8 cellular contexts compared by ENCODE assay signal in genomic region chr2:9473985-9474360, GRCh38. TPM values are rescaled to one million over a fixed set of nuclear protein-coding genes. Genes with fewer than 3 reads are reported as not detected.
DNase-seq lines count a peak whose midpoint lies in the region; ATAC-seq, FAIRE-seq and TF ChIP-seq lines count a peak whose summit lies in the region.

No MANE protein-coding gene starts in this region.

- H3K27ac Mint-ChIP-seq in naive thymus-derived CD4-positive, alpha-beta T cell: peak overlapping the region; percentile 83 to 95 (median 88)
- H3K27ac Mint-ChIP-seq in stimulated activated naive B cell treated with anti-CD40 and anti-IgM and Interleukin-4, amounts not matched to agents 10 μg/mL and 1 μg/mL and 100 μg/mL, for 72 hours: peak overlapping the region; percentile 94

- no peak for TF ChIP-seq CTCF in endothelial cell of umbilical vein (IDR thresholded peaks at IDR 0.05; ENCODE audit: extremely low read depth in 1 of 2, insufficient read depth in 1 of 2, low read depth in 1 of 2, low read length in 2 of 2)

- peak overlapping the region; percentile 90 for H3K9ac ChIP-seq in endothelial cell of umbilical vein (replicated peaks; ENCODE audit: extremely low read depth, insufficient read depth, low read length)

- no peaks in the 10 kb centered on the region for H3K27me3 ChIP-seq in endothelial cell of umbilical vein (ENCODE audit: control insufficient read depth in 2 of 2, insufficient read depth in 2 of 2, low read length in 2 of 2)
- no peaks in the 10 kb centered on the region for H3K27me3 ChIP-seq in naive thymus-derived CD4-positive, alpha-beta T cell (ENCODE audit: control insufficient read depth in 2 of 2, insufficient read depth in 2 of 2, low read length in 2 of 2)

- peak overlapping the region; percentile 70 for H3K27ac ChIP-seq in endothelial cell of umbilical vein (ENCODE audit: insufficient read depth, low read depth, low read length)
- H3K27ac ChIP-seq in naive thymus-derived CD4-positive, alpha-beta T cell (ENCODE audit: low read depth, low read length): peak overlapping the region; percentile 95

- peak; percentile 26 for ATAC-seq in HG03521 (IDR thresholded peaks at IDR 0.05; ENCODE audit: unreplicated experiment)
- peak; percentile 82 for ATAC-seq in naive thymus-derived CD4-positive, alpha-beta T cell
- peak; percentile 63 to 70 for ATAC-seq in stimulated activated naive B cell treated with anti-CD40 and anti-IgM and Interleukin-4, amounts not matched to agents 10 μg/mL and 1 μg/mL and 100 μg/mL, for 72 hours (replicated peaks)

- no peak for TF ChIP-seq POLR2A in endothelial cell of umbilical vein (IDR thresholded peaks at IDR 0.05; ENCODE audit: low read depth, low read length)

- H3K36me3 Mint-ChIP-seq in naive thymus-derived CD4-positive, alpha-beta T cell: peaks cover 7 to 28% (median 21%) of the 10 kb centered on the region in 5 donors
- H3K36me3 Mint-ChIP-seq in stimulated activated naive B cell treated with anti-CD40 and anti-IgM and Interleukin-4, amounts not matched to agents 10 μg/mL and 1 μg/mL and 100 μg/mL, for 72 hours: peaks cover 32 to 48% of the 10 kb centered on the region in 2 donors

- FAIRE-seq in endothelial cell of umbilical vein (lab: Jason Lieb, UNC): no peak

- peak overlapping the region; percentile 81 to 89 (median 83) for H3K4me3 Mint-ChIP-seq in naive thymus-derived CD4-positive, alpha-beta T cell
- peak overlapping the region; percentile 84 to 88 for H3K4me3 Mint-ChIP-seq in stimulated activated naive B cell treated with anti-CD40 and anti-IgM and Interleukin-4, amounts not matched to agents 10 μg/mL and 1 μg/mL and 100 μg/mL, for 72 hours

- DNase-seq in DMS153 (lab: John Stamatoyannopoulos, UW): peak; percentile 43
- DNase-seq in DMS153 treated with DMSO at 0.1 percent for 48 hours (lab: John Stamatoyannopoulos, UW; ENCODE audit: unreplicated experiment): no peak
- peak; percentile 37 for DNase-seq in activated CD8-positive, alpha-beta memory T cell treated with anti-CD3 and anti-CD28 coated beads, Interleukin-2, amount 50 U/mL, for 1 hour (ENCODE audit: extremely low read depth)
- DNase-seq in endothelial cell of umbilical vein (ENCODE audit: low read depth, low spot score): peak; percentile 24
- DNase-seq in naive thymus-derived CD4-positive, alpha-beta T cell: peak in 7 of 9 donors; percentile 49 to 80 (median 75)
- DNase-seq in stimulated activated naive B cell treated with anti-CD40 and anti-IgM and Interleukin-4, amounts not matched to agents 10 μg/mL and 1 μg/mL and 100 μg/mL, for 72 hours: peak; percentile 48
- no peak for DNase-seq in dedifferentiated amniotic fluid mesenchymal stem cell (ENCODE audit: extremely low spot score)

- peaks cover 0 to 2% (median 0%) of the 10 kb centered on the region in 11 donors for H3K9me3 Mint-ChIP-seq in naive thymus-derived CD4-positive, alpha-beta T cell
- no peaks in the 10 kb centered on the region for H3K9me3 Mint-ChIP-seq in stimulated activated naive B cell treated with anti-CD40 and anti-IgM and Interleukin-4, amounts not matched to agents 10 μg/mL and 1 μg/mL and 100 μg/mL, for 72 hours

- no peaks in the 10 kb centered on the region for H3K9me3 ChIP-seq in endothelial cell of umbilical vein (replicated peaks; ENCODE audit: control insufficient read depth, insufficient read depth, low read length)
- H3K9me3 ChIP-seq in naive thymus-derived CD4-positive, alpha-beta T cell (ENCODE audit: control insufficient read depth in 2 of 3, low read length in 3 of 3): no peaks in the 10 kb centered on the region

- no peaks in the 10 kb centered on the region for H3K9me1 ChIP-seq in endothelial cell of umbilical vein (replicated peaks; ENCODE audit: control insufficient read depth, extremely low read depth, insufficient read depth, low read length)

- H4K20me1 ChIP-seq in endothelial cell of umbilical vein (replicated peaks; ENCODE audit: control insufficient read depth, extremely low read depth, insufficient read depth, low read length): no peaks in the 10 kb centered on the region

- no TSS peak for BruUV-seq in endothelial cell of umbilical vein (replicated peaks; lab: Mats Ljungman, UMichigan)

- dilution Hi-C loops in endothelial cell of umbilical vein (cut with MboI; ENCODE audit: extremely low pct_ligation_motif_present, low sequenced_read_pairs): no loop called here

- intact Hi-C loops in endothelial cell of umbilical vein (cut with micrococcal nuclease): loop anchor here (2.0 to 5.0 kb wide), 2 partner anchors 83 to 332 kb away; no protein-coding TSS in a partner anchor
- intact Hi-C loops in naive thymus-derived CD4-positive, alpha-beta T cell (cut with micrococcal nuclease): loop anchor here (1.0 to 5.0 kb wide), 11 partner anchors 12 to 1683 kb away; partner anchors contain the start of genes CPSF3 (in 2 of the 2), ITGB1BP1 (in 2 of the 2), ADAM17 (in 1 of the 2) and KLF11 (in 1 of the 2)

- H3K4me3 ChIP-seq in endothelial cell of umbilical vein (replicated peaks in 1 of 3; ENCODE audit: insufficient read depth in 1 of 3, low read depth in 1 of 3, low read length in 3 of 3): peak overlapping the region; percentile 54 to 86 (median 73)
- peak overlapping the region; percentile 82 for H3K4me3 ChIP-seq in naive thymus-derived CD4-positive, alpha-beta T cell (ENCODE audit: low read length)

- H3K27me3 Mint-ChIP-seq in naive thymus-derived CD4-positive, alpha-beta T cell: no peaks in the 10 kb centered on the region
- no peaks in the 10 kb centered on the region for H3K27me3 Mint-ChIP-seq in stimulated activated naive B cell treated with anti-CD40 and anti-IgM and Interleukin-4, amounts not matched to agents 10 μg/mL and 1 μg/mL and 100 μg/mL, for 72 hours

- peak overlapping the region; percentile 68 for H3K4me2 ChIP-seq in endothelial cell of umbilical vein (ENCODE audit: insufficient read depth, low read length)

- H3K4me1 Mint-ChIP-seq in naive thymus-derived CD4-positive, alpha-beta T cell: peaks cover 20 to 49% (median 45%) of the 10 kb centered on the region in 7 donors
- H3K4me1 Mint-ChIP-seq in stimulated activated naive B cell treated with anti-CD40 and anti-IgM and Interleukin-4, amounts not matched to agents 10 μg/mL and 1 μg/mL and 100 μg/mL, for 72 hours: peaks cover 24 to 40% of the 10 kb centered on the region in 2 donors

- CTCF ChIA-PET in endothelial cell of umbilical vein (lab: Charles Lee): interaction anchor here (1.2 to 2.3 kb wide), 2 partner anchors 9 to 32 kb away, joined by 5 to 7 read pairs; no protein-coding TSS in a partner anchor
- CTCF ChIA-PET in naive thymus-derived CD4-positive, alpha-beta T cell (lab: Charles Lee): no interaction called here

- peaks cover 15% of the 10 kb centered on the region for H3K79me2 ChIP-seq in endothelial cell of umbilical vein (ENCODE audit: control insufficient read depth, insufficient read depth, low read length)

- H3K36me3 ChIP-seq in endothelial cell of umbilical vein (ENCODE audit: control insufficient read depth in 2 of 2, extremely low read depth in 1 of 2, insufficient read depth in 2 of 2, low read length in 2 of 2): peaks cover 0 to 2% of the 10 kb centered on the region in 2 experiments
- H3K36me3 ChIP-seq in naive thymus-derived CD4-positive, alpha-beta T cell (ENCODE audit: control insufficient read depth in 2 of 3, insufficient read depth in 3 of 3, low read length in 3 of 3): peaks cover 0 to 13% (median 0%) of the 10 kb centered on the region in 3 experiments

- peak overlapping the region; percentile 81 for H2AFZ ChIP-seq in endothelial cell of umbilical vein (ENCODE audit: low read depth, low read length)

- POLR2A ChIA-PET in endothelial cell of umbilical vein (lab: Charles Lee): no interaction called here
- POLR2A ChIA-PET in naive thymus-derived CD4-positive, alpha-beta T cell (lab: Charles Lee): interaction anchor here (0.8 to 3.8 kb wide), 9 partner anchors 10 to 369 kb away, joined by 3 to 23 read pairs (median 4); partner anchors contain the start of genes ADAM17, CPSF3, ITGB1BP1 and TAF1B

- H3K4me1 ChIP-seq in endothelial cell of umbilical vein (ENCODE audit: control insufficient read depth, extremely low read depth, insufficient read depth, low read length): peaks cover 7% of the 10 kb centered on the region
- peaks cover 11 to 21% of the 10 kb centered on the region in 2 donors for H3K4me1 ChIP-seq in naive thymus-derived CD4-positive, alpha-beta T cell (ENCODE audit: control insufficient read depth in 2 of 2, insufficient read depth in 2 of 2, low read length in 2 of 2)

RNA-seq across cellular contexts. Expression of gene IAH1, which starts 0.4 kb away (rescaled TPM):
- total RNA-seq in endothelial cell of umbilical vein: 39.9 and 44.0 TPM in 2 replicates
- polyA plus RNA-seq in endothelial cell of umbilical vein: 43.4 and 45.3 TPM in 2 replicates
- polyA plus RNA-seq in endothelial cell of umbilical vein (2011; cell fraction: cytosol; rRNA removed): 56.5 and 60.0 TPM in 2 replicates
- 33.4 and 36.8 TPM in 2 replicates for polyA plus RNA-seq in endothelial cell of umbilical vein (2011; cell fraction: nucleus; rRNA removed)
- polyA plus RNA-seq in endothelial cell of umbilical vein (2012): 50.7 and 51.8 TPM in 2 replicates
- 30.7 and 48.3 TPM in 2 replicates for polyA minus RNA-seq in endothelial cell of umbilical vein
- polyA minus RNA-seq in endothelial cell of umbilical vein (2011; cell fraction: cytosol; rRNA and poly(A)+ RNA removed): 11.4 TPM
- polyA minus RNA-seq in endothelial cell of umbilical vein (2011; cell fraction: nucleus; rRNA and poly(A)+ RNA removed): 17.1 and 24.0 TPM in 2 replicates
- total RNA-seq in naive thymus-derived CD4-positive, alpha-beta T cell: 10 to 100 TPM; 43.9 to 62.7 (median 49.7) TPM
- 10 to 100 TPM; 74.4 to 77.5 TPM for polyA plus RNA-seq in naive thymus-derived CD4-positive, alpha-beta T cell

RNA-seq across cellular contexts. Expression of gene CPSF3, which starts 50.5 kb away (rescaled TPM):
- total RNA-seq in endothelial cell of umbilical vein: 35.6 and 37.1 TPM in 2 replicates
- 12.2 and 13.7 TPM in 2 replicates for polyA plus RNA-seq in endothelial cell of umbilical vein
- polyA plus RNA-seq in endothelial cell of umbilical vein (2011; cell fraction: cytosol; rRNA removed): 22.7 and 23.4 TPM in 2 replicates
- polyA plus RNA-seq in endothelial cell of umbilical vein (2011; cell fraction: nucleus; rRNA removed): 37.7 and 44.9 TPM in 2 replicates
- 46.4 and 56.3 TPM in 2 replicates for polyA plus RNA-seq in endothelial cell of umbilical vein (2012)
- 16.1 and 19.1 TPM in 2 replicates for polyA minus RNA-seq in endothelial cell of umbilical vein
- 30.6 TPM for polyA minus RNA-seq in endothelial cell of umbilical vein (2011; cell fraction: cytosol; rRNA and poly(A)+ RNA removed)
- polyA minus RNA-seq in endothelial cell of umbilical vein (2011; cell fraction: nucleus; rRNA and poly(A)+ RNA removed): 19.9 and 20.3 TPM in 2 replicates
- 10 to 100 TPM; 18.0 to 47.8 (median 21.7) TPM for total RNA-seq in naive thymus-derived CD4-positive, alpha-beta T cell
- 10 to 100 TPM; 22.2 to 27.7 TPM for polyA plus RNA-seq in naive thymus-derived CD4-positive, alpha-beta T cell

RNA-seq across cellular contexts. Expression of gene ITGB1BP1, which starts 50.6 kb away (rescaled TPM):
- 95.5 and 170 TPM in 2 replicates for total RNA-seq in endothelial cell of umbilical vein
- polyA plus RNA-seq in endothelial cell of umbilical vein: 43.3 and 45.0 TPM in 2 replicates
- 77.1 and 81.9 TPM in 2 replicates for polyA plus RNA-seq in endothelial cell of umbilical vein (2011; cell fraction: cytosol; rRNA removed)
- 60.3 and 66.0 TPM in 2 replicates for polyA plus RNA-seq in endothelial cell of umbilical vein (2011; cell fraction: nucleus; rRNA removed)
- 135 and 188 TPM in 2 replicates for polyA plus RNA-seq in endothelial cell of umbilical vein (2012)
- polyA minus RNA-seq in endothelial cell of umbilical vein: 22.1 and 25.2 TPM in 2 replicates
- polyA minus RNA-seq in endothelial cell of umbilical vein (2011; cell fraction: cytosol; rRNA and poly(A)+ RNA removed): 55.0 TPM
- 11.1 and 14.7 TPM in 2 replicates for polyA minus RNA-seq in endothelial cell of umbilical vein (2011; cell fraction: nucleus; rRNA and poly(A)+ RNA removed)
- total RNA-seq in naive thymus-derived CD4-positive, alpha-beta T cell: 100 to 1,000 TPM in 1 of 5 experiments, 10 to 100 TPM in 4; 45.1 to 107 (median 54.3) TPM
- 100 to 1,000 TPM; 109 to 123 TPM for polyA plus RNA-seq in naive thymus-derived CD4-positive, alpha-beta T cell

Comparison
In these comparisons a context has a peak if more than half of its experiments do, and no peak if none do; other contexts are left out.
1. DNase-seq: peak in DMS153 (single experiment), activated CD8-positive, alpha-beta memory T cell treated with anti-CD3 and anti-CD28 coated beads, Interleukin-2, amount 50 U/mL, for 1 hour (single experiment), endothelial cell of umbilical vein (single experiment), naive thymus-derived CD4-positive, alpha-beta T cell (7 of 9) and stimulated activated naive B cell treated with anti-CD40 and anti-IgM and Interleukin-4, amounts not matched to agents 10 μg/mL and 1 μg/mL and 100 μg/mL, for 72 hours (single experiment); none in DMS153 treated with DMSO at 0.1 percent for 48 hours (single experiment) and dedifferentiated amniotic fluid mesenchymal stem cell (single experiment).
2. ATAC-seq: peak in every context shown above with its lines; median percentile 82 in naive thymus-derived CD4-positive, alpha-beta T cell; 66 in stimulated activated naive B cell treated with anti-CD40 and anti-IgM and Interleukin-4, amounts not matched to agents 10 μg/mL and 1 μg/mL and 100 μg/mL, for 72 hours; 26 in HG03521.